ENCODE assay signal across 17 cellular contexts in genomic region chr7:1852781-1853618, GRCh38.
DNase-seq lines count a peak whose midpoint lies in the region; ATAC-seq and TF ChIP-seq lines count a peak whose summit lies in the region.
"Had no signal": no experiment of that assay in that cellular context is flagged by ENCODE, and none has a peak within 500 bp of the region (broad histone marks: within the 10 kb centered on the region; RNA-seq: fewer than 3 reads in every experiment).

No MANE protein-coding gene starts in this region.

- H3K4me3 ChIP-seq in lower lobe of right lung, result no peak overlapping the region
- H3K4me3 ChIP-seq in spleen, result no peak overlapping the region
- H3K4me3 ChIP-seq: breast epithelium, hepatocyte, PC-9, tibial artery had no signal

- peaks cover 2% of the 10 kb centered on the region for H3K9me3 Mint-ChIP-seq in activated naive CD4-positive, alpha-beta T cell treated with anti-CD3 and anti-CD28 coated beads, Interleukin-2, amount 10 ng/mL, durations not matched to agents 7 days and 5 days
- no peaks in the 10 kb centered on the region for H3K9me3 Mint-ChIP-seq in chondrocyte (ENCODE audit: low read depth)
- H3K9me3 Mint-ChIP-seq: CD8-positive, alpha-beta T cell; H9 had no signal

- DNase-seq in activated naive CD4-positive, alpha-beta T cell treated with anti-CD3 and anti-CD28 coated beads, Interleukin-2, amount 10 ng/mL, durations not matched to agents 7 days and 5 days, result peak; percentile 17
- no peak for DNase-seq in activated naive CD4-positive, alpha-beta T cell treated with Interleukin-2 at 50 U/mL for 16 hours
- DNase-seq in chondrocyte (ENCODE audit: low spot score) (peak; percentile 92), lower lobe of right lung (peak; percentile 44), spleen (peak; percentile 73), SKM-1 treated with dmso at 0.1 percent for 144 hours (lab: John Stamatoyannopoulos, UW; ENCODE audit: unreplicated experiment) (no peak)
- DNase-seq: activated gamma-delta T cell treated with Interleukin-2 at 50 U/mL for 16 hours; kidney glomerular epithelial cell; PC-9; stimulated activated CD8-positive, alpha-beta memory T cell treated with anti-CD3 and anti-CD28 coated beads, Interleukin-4, amount 100 ng/mL, for 48 hours had no signal

- CTCF ChIA-PET in activated naive CD4-positive, alpha-beta T cell treated with anti-CD3 and anti-CD28 coated beads, Interleukin-2, amount 10 ng/mL, durations not matched to agents 7 days and 5 days (lab: Charles Lee), result no interaction called here

- peaks cover 4% of the 10 kb centered on the region for H3K27me3 Mint-ChIP-seq in activated naive CD4-positive, alpha-beta T cell treated with anti-CD3 and anti-CD28 coated beads, Interleukin-2, amount 10 ng/mL, durations not matched to agents 7 days and 5 days
- H3K27me3 Mint-ChIP-seq in chondrocyte (ENCODE audit: low read depth), result no peaks in the 10 kb centered on the region

- H3K4me1 Mint-ChIP-seq in activated naive CD4-positive, alpha-beta T cell treated with anti-CD3 and anti-CD28 coated beads, Interleukin-2, amount 10 ng/mL, durations not matched to agents 7 days and 5 days, result peaks cover 29% of the 10 kb centered on the region
- no peaks in the 10 kb centered on the region for H3K4me1 Mint-ChIP-seq in chondrocyte (ENCODE audit: low read depth)

- H3K27ac ChIP-seq in lower lobe of right lung, result no peak overlapping the region
- no peak overlapping the region for H3K27ac ChIP-seq in spleen
- H3K27ac ChIP-seq: breast epithelium, hepatocyte, PC-9, tibial artery had no signal

- TF ChIP-seq POLR2A in spleen (IDR thresholded peaks at IDR 0.05), result no peak

- no peak for ATAC-seq in lower lobe of right lung
- ATAC-seq in GM19351 (IDR thresholded peaks at IDR 0.05; ENCODE audit: unreplicated experiment), result no peak
- no peak for ATAC-seq in HG03520 (IDR thresholded peaks at IDR 0.05; ENCODE audit: unreplicated experiment)
- ATAC-seq: CD8-positive, alpha-beta T cell had no signal

- no peak overlapping the region for H3K27ac Mint-ChIP-seq in activated naive CD4-positive, alpha-beta T cell treated with anti-CD3 and anti-CD28 coated beads, Interleukin-2, amount 10 ng/mL, durations not matched to agents 7 days and 5 days
- H3K27ac Mint-ChIP-seq in chondrocyte (ENCODE audit: unreplicated experiment), result no peak overlapping the region
- H3K27ac Mint-ChIP-seq: CD8-positive, alpha-beta T cell had no signal

- H3K4me1 ChIP-seq in lower lobe of right lung (no peaks in the 10 kb centered on the region), spleen (peaks cover 0 to 56% (median 8%) of the 10 kb centered on the region in 6 donors)
- H3K4me1 ChIP-seq: breast epithelium, tibial artery had no signal

- H3K36me3 ChIP-seq in lower lobe of right lung, result no peaks in the 10 kb centered on the region
- H3K36me3 ChIP-seq in spleen, result peaks cover 0 to 60% (median 0%) of the 10 kb centered on the region in 6 donors
- H3K36me3 ChIP-seq: breast epithelium, tibial artery had no signal

- WGBS in spleen, 5 donors, result 91 to 95% (median 94%) methylated on average over 31 to 35 of the region's 35 CpGs

- H3K4me3 Mint-ChIP-seq in activated naive CD4-positive, alpha-beta T cell treated with anti-CD3 and anti-CD28 coated beads, Interleukin-2, amount 10 ng/mL, durations not matched to agents 7 days and 5 days, result no peak overlapping the region
- no peak overlapping the region for H3K4me3 Mint-ChIP-seq in chondrocyte (ENCODE audit: unreplicated experiment)
- H3K4me3 Mint-ChIP-seq: CD8-positive, alpha-beta T cell; H9 had no signal

- TF ChIP-seq CTCF in chondrocyte (IDR thresholded peaks at IDR 0.05) (no peak), lower lobe of right lung (IDR thresholded peaks at IDR 0.05) (no peak), spleen (IDR thresholded peaks at IDR 0.05 in 8 of 11, conservative IDR thresholded peaks at IDR 0.05 in 3 of 11) (no peak)

- no peaks in the 10 kb centered on the region for H3K27me3 ChIP-seq in lower lobe of right lung (ENCODE audit: low read depth)
- H3K27me3 ChIP-seq in spleen (replicated peaks in 1 of 7), result no peaks in the 10 kb centered on the region
- H3K27me3 ChIP-seq: breast epithelium, hepatocyte, tibial artery had no signal

- H3K36me3 Mint-ChIP-seq in activated naive CD4-positive, alpha-beta T cell treated with anti-CD3 and anti-CD28 coated beads, Interleukin-2, amount 10 ng/mL, durations not matched to agents 7 days and 5 days, result peaks cover 2% of the 10 kb centered on the region
- H3K36me3 Mint-ChIP-seq in chondrocyte (ENCODE audit: low read depth), result no peaks in the 10 kb centered on the region

- intact Hi-C loops in lower lobe of right lung (cut with DNase I), result no loop called here
- intact Hi-C loops in spleen (cut with DNase I; ENCODE audit: low total_unique reads), result no loop called here

- H3K9me3 ChIP-seq in lower lobe of right lung (no peaks in the 10 kb centered on the region), spleen (no peaks in the 10 kb centered on the region)
- H3K9me3 ChIP-seq: tibial artery had no signal

Comparison
In these comparisons a context has a peak if more than half of its experiments do, and no peak if none do; other contexts are left out.
1. DNase-seq: peak in activated naive CD4-positive, alpha-beta T cell treated with anti-CD3 and anti-CD28 coated beads, Interleukin-2, amount 10 ng/mL, durations not matched to agents 7 days and 5 days (single experiment), chondrocyte (single experiment), lower lobe of right lung (single experiment) and spleen (single experiment); none in activated naive CD4-positive, alpha-beta T cell treated with Interleukin-2 at 50 U/mL for 16 hours (single experiment) and SKM-1 treated with dmso at 0.1 percent for 144 hours (single experiment).